ENCODE assay signal across 14 cellular contexts in the genomic region with DNA sequence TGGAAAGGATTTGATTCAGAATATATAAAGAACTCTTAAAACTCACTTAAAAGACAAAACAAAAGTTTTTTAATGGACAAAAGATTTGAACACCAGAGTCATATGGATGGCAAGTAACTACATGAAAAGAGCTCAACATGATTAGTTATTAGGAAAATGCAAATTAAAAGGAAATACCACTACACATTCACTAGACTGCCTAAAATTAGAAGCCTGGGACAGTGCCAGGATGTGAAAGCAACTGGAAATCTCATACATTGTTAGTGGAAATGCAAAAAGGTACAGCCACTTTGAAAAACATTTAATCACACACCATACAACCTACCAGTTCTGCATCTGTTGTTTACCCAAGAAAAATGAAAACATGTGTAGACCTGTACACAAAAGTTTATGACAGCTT.
"Had no signal": no experiment of that assay in that cellular context is flagged by ENCODE, and none has a peak within 500 bp of the region (broad histone marks: within the 10 kb centered on the region; RNA-seq: fewer than 3 reads in every experiment).

No MANE protein-coding gene starts in this region.

- H3K27me3 ChIP-seq: left lung, spleen, tibial artery had no signal

- DNase-seq: activated CD4-positive, alpha-beta T cell treated with anti-CD3 and anti-CD28 coated beads, Interleukin-2, amount 50 U/mL, for 48 hours; activated naive CD4-positive, alpha-beta T cell treated with anti-CD3 and anti-CD28 coated beads for 36 hours; effector CD4-positive, alpha-beta T cell; left lung; mesendoderm; occipital lobe; spleen; stimulated activated CD4-positive, alpha-beta T cell treated with anti-CD3 and anti-CD28 coated beads, Interleukin-1b, Interleukin-23, amount 100 ng/mL, for 48 hours; tibial artery had no signal

- H3K9me3 ChIP-seq: prostate gland, tibial artery had no signal

- H3K4me1 ChIP-seq: prostate gland had no signal

- H3K36me3 ChIP-seq: left lung, prostate gland, tibial artery had no signal

- H3K4me3 ChIP-seq: left lung, prostate gland, spleen, tibial artery had no signal

- H3K27ac ChIP-seq: epithelial cell of prostate, left lung, prostate gland, spleen, tibial artery had no signal

- ATAC-seq: activated CD4-positive, CD25-positive, alpha-beta regulatory T cell treated with anti-CD3 and anti-CD28 coated beads, Interleukin-2, amount 50 U/mL, for 24 hours; left lung; sciatic nerve; stimulated activated memory B cell treated with anti-CD40 and anti-IgM and Interleukin-4, amounts not matched to agents 10 μg/mL and 1 μg/mL and 100 μg/mL, for 72 hours had no signal
